In the genomic region with DNA sequence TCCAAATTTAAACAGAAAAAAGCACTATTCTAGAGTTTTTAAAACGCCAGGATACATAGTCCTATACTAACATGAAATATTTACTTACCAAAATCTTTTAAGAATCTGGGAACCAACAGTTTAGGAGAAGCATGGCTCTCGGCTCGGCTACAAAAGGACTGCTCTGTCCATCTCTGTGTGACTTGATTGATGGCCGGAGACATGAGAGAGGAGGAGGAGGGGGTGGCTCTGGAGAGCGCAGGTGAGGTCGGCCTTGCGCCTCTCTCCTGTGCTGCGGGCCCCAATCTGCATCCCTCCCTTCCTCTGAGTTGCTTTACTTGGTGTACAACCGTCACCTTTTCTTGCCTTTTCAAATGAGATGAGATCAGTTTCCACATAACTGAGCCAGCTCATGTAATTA, we compare ENCODE assay signal across 17 cellular contexts.
DNase-seq lines count a peak whose midpoint lies in the region; ATAC-seq, FAIRE-seq and TF ChIP-seq lines count a peak whose summit lies in the region.
"Had no signal": no experiment of that assay in that cellular context is flagged by ENCODE, and none has a peak within 500 bp of the region (broad histone marks: within the 10 kb centered on the region; RNA-seq: fewer than 3 reads in every experiment).

No MANE protein-coding gene starts in this region.

- peaks cover 56 to 68% (median 65%) of the 10 kb centered on the region in 3 donors for H3K4me1 Mint-ChIP-seq in CD8-positive, alpha-beta memory T cell
- peaks cover 21% of the 10 kb centered on the region for H3K4me1 Mint-ChIP-seq in astrocyte (ENCODE audit: low read depth, unreplicated experiment)
- peaks cover 24 to 42% of the 10 kb centered on the region in 2 donors for H3K4me1 Mint-ChIP-seq in natural killer cell

- H3K27ac Mint-ChIP-seq in CD8-positive, alpha-beta memory T cell: peak overlapping the region; percentile 89 to 100 (median 96)
- H3K27ac Mint-ChIP-seq in astrocyte (ENCODE audit: unreplicated experiment): peak overlapping the region; percentile 41
- H3K27ac Mint-ChIP-seq in natural killer cell: peak overlapping the region; percentile 83 to 90
- H3K27ac Mint-ChIP-seq: activated naive CD8-positive, alpha-beta T cell treated with anti-CD3 and anti-CD28 coated beads, Interleukin-2, amount 10 ng/mL, durations not matched to agents 7 days and 5 days had no signal

- peak overlapping the region in 3 of 7 donors; percentile 6 to 34 (median 16) for H3K4me3 Mint-ChIP-seq in CD8-positive, alpha-beta memory T cell
- H3K4me3 Mint-ChIP-seq in astrocyte (ENCODE audit: unreplicated experiment): no peak overlapping the region
- no peak overlapping the region for H3K4me3 Mint-ChIP-seq in natural killer cell
- H3K4me3 Mint-ChIP-seq: activated naive CD8-positive, alpha-beta T cell treated with anti-CD3 and anti-CD28 coated beads, Interleukin-2, amount 10 ng/mL, durations not matched to agents 7 days and 5 days had no signal

- no peaks in the 10 kb centered on the region for H3K9me3 ChIP-seq in BLaER1 treated with 17β-estradiol and CSF1 and Interleukin-3, amounts not matched to agents 10 nM and 100 nM (replicated peaks in 1 of 11)
- no peaks in the 10 kb centered on the region for H3K9me3 ChIP-seq in CD8-positive, alpha-beta memory T cell (ENCODE audit: low read length)
- H3K9me3 ChIP-seq in astrocyte (ENCODE audit: insufficient read depth, low read depth, low read length): no peaks in the 10 kb centered on the region
- H3K9me3 ChIP-seq: SJSA1 had no signal

- TF ChIP-seq CTCF in astrocyte (IDR thresholded peaks at IDR 0.05; ENCODE audit: insufficient read depth, low read depth, low read length): no peak
- no peak for TF ChIP-seq CTCF in natural killer cell (IDR thresholded peaks at IDR 0.05)

- no peaks in the 10 kb centered on the region for H3K36me3 ChIP-seq in BLaER1 treated with 17β-estradiol and CSF1 and Interleukin-3, amounts not matched to agents 10 nM and 100 nM
- H3K36me3 ChIP-seq in CD8-positive, alpha-beta memory T cell (ENCODE audit: insufficient read depth, low read length): no peaks in the 10 kb centered on the region
- H3K36me3 ChIP-seq in astrocyte (ENCODE audit: insufficient read depth, low read length): no peaks in the 10 kb centered on the region
- H3K36me3 ChIP-seq: cardiac muscle cell, SJSA1 had no signal

- H4K20me1 ChIP-seq in BLaER1 treated with 17β-estradiol and CSF1 and Interleukin-3, amounts not matched to agents 10 nM and 100 nM: no peaks in the 10 kb centered on the region
- H4K20me1 ChIP-seq in astrocyte (ENCODE audit: insufficient read depth, low read length): no peaks in the 10 kb centered on the region

- no peak overlapping the region for H3K4me3 ChIP-seq in BLaER1 treated with 17β-estradiol and CSF1 and Interleukin-3, amounts not matched to agents 10 nM and 100 nM
- H3K4me3 ChIP-seq in CD8-positive, alpha-beta memory T cell (ENCODE audit: low read length): no peak overlapping the region
- H3K4me3 ChIP-seq in astrocyte (ENCODE audit: insufficient read depth, low read depth, low read length): no peak overlapping the region
- H3K4me3 ChIP-seq: cardiac muscle cell, SJSA1 had no signal

- H3K4me1 ChIP-seq in BLaER1 treated with 17β-estradiol and CSF1 and Interleukin-3, amounts not matched to agents 10 nM and 100 nM: peaks cover 22 to 81% (median 35%) of the 10 kb centered on the region in 10 experiments
- peaks cover 57% of the 10 kb centered on the region for H3K4me1 ChIP-seq in CD8-positive, alpha-beta memory T cell (ENCODE audit: insufficient read depth, low read length)
- no peaks in the 10 kb centered on the region for H3K4me1 ChIP-seq in astrocyte (ENCODE audit: insufficient read depth, low read length)

- intact Hi-C loops in natural killer cell (cut with micrococcal nuclease): loop anchor here (1.0 to 5.0 kb wide), 2 partner anchors 61 to 360 kb away; no protein-coding TSS in a partner anchor

- DNase-seq in CD8-positive, alpha-beta memory T cell: no peak
- DNase-seq in astrocyte (ENCODE audit: low read depth) (no peak), natural killer cell (no peak), NCI-H1105 treated with DMSO at 0.1 percent for 48 hours (lab: John Stamatoyannopoulos, UW) (no peak)
- DNase-seq: activated naive CD8-positive, alpha-beta T cell treated with anti-CD3 and anti-CD28 coated beads, Interleukin-2, amount 10 ng/mL, durations not matched to agents 7 days and 5 days; foreskin keratinocyte; GDM1; HCEC 1CT; occipital lobe; stimulated activated CD4-positive, alpha-beta T cell treated with anti-CD3 and anti-CD28 coated beads, Interleukin-4, amount 100 ng/mL, for 24 hours had no signal

- no peaks in the 10 kb centered on the region for H3K9me3 Mint-ChIP-seq in CD8-positive, alpha-beta memory T cell
- H3K9me3 Mint-ChIP-seq in astrocyte (ENCODE audit: unreplicated experiment) (peaks cover 2% of the 10 kb centered on the region), natural killer cell (no peaks in the 10 kb centered on the region)
- H3K9me3 Mint-ChIP-seq: activated naive CD8-positive, alpha-beta T cell treated with anti-CD3 and anti-CD28 coated beads, Interleukin-2, amount 10 ng/mL, durations not matched to agents 7 days and 5 days had no signal

- POLR2A ChIA-PET in CD8-positive, alpha-beta memory T cell (lab: Charles Lee): interaction anchor here (6.6 kb wide), 1 partner anchor 89 kb away, joined by 57 read pairs; a partner anchor contains a TSS

- H3K4me2 ChIP-seq in BLaER1 treated with 17β-estradiol and CSF1 and Interleukin-3, amounts not matched to agents 10 nM and 100 nM: peak overlapping the region in 4 of 11 experiments; percentile 10 to 79 (median 38); a peak in 4 of 22 replicates
- no peak overlapping the region for H3K4me2 ChIP-seq in astrocyte (ENCODE audit: low read length)

- no peak for ATAC-seq in natural killer cell
- ATAC-seq in HG02884 (IDR thresholded peaks at IDR 0.05; ENCODE audit: unreplicated experiment): no peak
- no peak for ATAC-seq in GM21367 (IDR thresholded peaks at IDR 0.05; ENCODE audit: unreplicated experiment)
- ATAC-seq: foreskin keratinocyte had no signal

- H3K27me3 ChIP-seq in BLaER1 treated with 17β-estradiol and CSF1 and Interleukin-3, amounts not matched to agents 10 nM and 100 nM: no peaks in the 10 kb centered on the region
- H3K27me3 ChIP-seq in CD8-positive, alpha-beta memory T cell (ENCODE audit: insufficient read depth, low read length, poor library complexity, severe bottlenecking): no peaks in the 10 kb centered on the region
- no peaks in the 10 kb centered on the region for H3K27me3 ChIP-seq in astrocyte (ENCODE audit: insufficient read depth, low read length)
- H3K27me3 ChIP-seq: cardiac muscle cell, foreskin keratinocyte, SJSA1 had no signal

- CTCF ChIA-PET in CD8-positive, alpha-beta memory T cell (lab: Charles Lee): no interaction called here

- H3K79me2 ChIP-seq in astrocyte (ENCODE audit: insufficient read depth, low read length): no peaks in the 10 kb centered on the region

- FAIRE-seq in astrocyte (lab: Jason Lieb, UNC): no peak
- FAIRE-seq: TTC549 had no signal

- no peaks in the 10 kb centered on the region for H3K27me3 Mint-ChIP-seq in CD8-positive, alpha-beta memory T cell
- peaks cover 2% of the 10 kb centered on the region for H3K27me3 Mint-ChIP-seq in astrocyte (ENCODE audit: low read depth, unreplicated experiment)
- H3K27me3 Mint-ChIP-seq in natural killer cell (ENCODE audit: low read depth in 2 of 2): no peaks in the 10 kb centered on the region
- H3K27me3 Mint-ChIP-seq: activated naive CD8-positive, alpha-beta T cell treated with anti-CD3 and anti-CD28 coated beads, Interleukin-2, amount 10 ng/mL, durations not matched to agents 7 days and 5 days had no signal

- H3K9ac ChIP-seq in BLaER1 treated with 17β-estradiol and CSF1 and Interleukin-3, amounts not matched to agents 10 nM and 100 nM: peak overlapping the region in 3 of 11 experiments; percentile 65 to 87 (median 78); a peak in 5 of 22 replicates
- H3K9ac ChIP-seq in astrocyte (ENCODE audit: low read length): no peak overlapping the region

- H2AFZ ChIP-seq in astrocyte (ENCODE audit: low read depth, low read length): no peak overlapping the region

- no peaks in the 10 kb centered on the region for H3K36me3 Mint-ChIP-seq in CD8-positive, alpha-beta memory T cell
- H3K36me3 Mint-ChIP-seq in astrocyte (ENCODE audit: low read depth, unreplicated experiment) (no peaks in the 10 kb centered on the region), natural killer cell (no peaks in the 10 kb centered on the region)

- H3K27ac ChIP-seq in BLaER1 treated with 17β-estradiol and CSF1 and Interleukin-3, amounts not matched to agents 10 nM and 100 nM: peak overlapping the region in 6 of 11 experiments; percentile 43 to 97 (median 85); a peak in 9 of 22 replicates
- H3K27ac ChIP-seq in CD8-positive, alpha-beta memory T cell (ENCODE audit: low read depth, low read length): peak overlapping the region; percentile 91
- no peak overlapping the region for H3K27ac ChIP-seq in astrocyte (ENCODE audit: low read depth, low read length)
- H3K27ac ChIP-seq: C4-2B, cardiac muscle cell, SJSA1 had no signal

Comparison
In these comparisons a context has a peak if more than half of its experiments do, and no peak if none do; other contexts are left out.
1. H3K27ac Mint-ChIP-seq: peak in every context shown above with its lines; median percentile 96 in CD8-positive, alpha-beta memory T cell; 86 in natural killer cell; 41 in astrocyte.